Comparison of ENCODE assay signal across 9 cellular contexts in genomic region chr14:71143391-71144290, GRCh38.
DNase-seq lines count a peak whose midpoint lies in the region; ATAC-seq lines count a peak whose summit lies in the region.
"Had no signal": no experiment of that assay in that cellular context is flagged by ENCODE, and none has a peak within 500 bp of the region (broad histone marks: within the 10 kb centered on the region; RNA-seq: fewer than 3 reads in every experiment).

No MANE protein-coding gene starts in this region.

- H3K27me3 Mint-ChIP-seq in activated T-cell treated with anti-CD3 and anti-CD28 coated beads, Interleukin-2, amount 50 U/mL, for 4 hours (ENCODE audit: low read depth) = no peaks in the 10 kb centered on the region

- H3K27me3 ChIP-seq in thymus (ENCODE audit: control insufficient read depth, insufficient read depth) (no peaks in the 10 kb centered on the region), H7 (ENCODE audit: control insufficient read depth, insufficient read depth, low read length) (no peaks in the 10 kb centered on the region)
- H3K27me3 ChIP-seq: cardiac muscle cell had no signal

- no peaks in the 10 kb centered on the region for H3K9me3 ChIP-seq in thymus (ENCODE audit: control insufficient read depth)

- H3K4me1 Mint-ChIP-seq in activated T-cell treated with anti-CD3 and anti-CD28 coated beads, Interleukin-2, amount 50 U/mL, for 4 hours (ENCODE audit: low read depth) = peaks cover 24% of the 10 kb centered on the region

- whole genome bisulfite sequencing in thymus = 85% methylated on average over 9 of the region's 9 CpGs

- H3K36me3 ChIP-seq in thymus (ENCODE audit: control insufficient read depth, insufficient read depth) = no peaks in the 10 kb centered on the region
- no peaks in the 10 kb centered on the region for H3K36me3 ChIP-seq in H7 (replicated peaks; ENCODE audit: control insufficient read depth, insufficient read depth, low read length)
- H3K36me3 ChIP-seq: cardiac muscle cell had no signal

- H3K27ac ChIP-seq in thymus (ENCODE audit: low read depth) = peak overlapping the region; percentile 52
- H3K27ac ChIP-seq: cardiac muscle cell had no signal

- peak; percentile 81 to 90 for ATAC-seq in activated T-cell treated with anti-CD3 and anti-CD28 coated beads, Interleukin-2, amount 50 U/mL, for 4 hours
- ATAC-seq in GM18511 (IDR thresholded peaks at IDR 0.05; ENCODE audit: unreplicated experiment) = no peak

- no peak overlapping the region for H3K4me3 Mint-ChIP-seq in activated T-cell treated with anti-CD3 and anti-CD28 coated beads, Interleukin-2, amount 50 U/mL, for 4 hours

- H3K36me3 Mint-ChIP-seq in activated T-cell treated with anti-CD3 and anti-CD28 coated beads, Interleukin-2, amount 50 U/mL, for 4 hours (ENCODE audit: insufficient read depth) = no peaks in the 10 kb centered on the region

- H3K4me1 ChIP-seq in thymus (ENCODE audit: control insufficient read depth, insufficient read depth, low read length) = peaks cover 3% of the 10 kb centered on the region

- peak in 2 of 3 donors; percentile 46 to 54 for DNase-seq in stimulated activated CD4-positive, alpha-beta T cell treated with anti-CD3 and anti-CD28 coated beads, Interleukin-12 subunit alpha, Interleukin-12 subunit beta, amount 100 ng/mL, for 48 hours (ENCODE audit: low read depth in 2 of 3, low spot score in 1 of 3)
- DNase-seq in stimulated activated CD4-positive, alpha-beta T cell treated with anti-CD3 and anti-CD28 coated beads, Interleukin-12 subunit alpha, Interleukin-12 subunit beta, amount 100 ng/mL, for 4 hours = no peak
- no peak for DNase-seq in activated T-cell treated with anti-CD3 and anti-CD28 coated beads, Interleukin-2, amount 50 U/mL, for 4 hours
- DNase-seq in iris pigment epithelial cell (ENCODE audit: low read depth) (peak; percentile 90), NCI-H1105 (lab: John Stamatoyannopoulos, UW) (no peak), H7 (no peak)

- no peaks in the 10 kb centered on the region for H3K9me3 Mint-ChIP-seq in activated T-cell treated with anti-CD3 and anti-CD28 coated beads, Interleukin-2, amount 50 U/mL, for 4 hours

- H3K4me3 ChIP-seq in thymus (ENCODE audit: low read length) (no peak overlapping the region), H7 (ENCODE audit: insufficient read depth, low read depth, low read length) (no peak overlapping the region)
- H3K4me3 ChIP-seq: cardiac muscle cell had no signal

Comparison
In these comparisons a context has a peak if more than half of its experiments do, and no peak if none do; other contexts are left out.
1. DNase-seq: peak in stimulated activated CD4-positive, alpha-beta T cell treated with anti-CD3 and anti-CD28 coated beads, Interleukin-12 subunit alpha, Interleukin-12 subunit beta, amount 100 ng/mL, for 48 hours (2 of 3) and iris pigment epithelial cell (single experiment); none in stimulated activated CD4-positive, alpha-beta T cell treated with anti-CD3 and anti-CD28 coated beads, Interleukin-12 subunit alpha, Interleukin-12 subunit beta, amount 100 ng/mL, for 4 hours (single experiment), activated T-cell treated with anti-CD3 and anti-CD28 coated beads, Interleukin-2, amount 50 U/mL, for 4 hours (single experiment), NCI-H1105 (single experiment) and H7 (single experiment).